Comparison of ENCODE assay signal across 9 cellular contexts in genomic region chr4:80335554-80336358, GRCh38. TPM values are rescaled to one million over a fixed set of nuclear protein-coding genes. Genes with fewer than 3 reads are reported as not detected.
DNase-seq lines count a peak whose midpoint lies in the region; ATAC-seq and TF ChIP-seq lines count a peak whose summit lies in the region.
"Had no signal": no experiment of that assay in that cellular context is flagged by ENCODE, and none has a peak within 500 bp of the region (broad histone marks: within the 10 kb centered on the region; RNA-seq: fewer than 3 reads in every experiment).

CFAP299 (plus strand) TSS chr4:80335730.

- no peak within 1 kb of the TSS for H3K27ac ChIP-seq in C4-2B
- H3K27ac ChIP-seq in esophagus squamous epithelium = no peak within 1 kb of the TSS

- DNase-seq in NCI-H82 (lab: John Stamatoyannopoulos, UW) = peak; percentile 94
- DNase-seq in activated CD8-positive, alpha-beta memory T cell treated with anti-CD3 and anti-CD28 coated beads, Interleukin-2, amount 50 U/mL, for 4 hours = peak; percentile 46
- DNase-seq in esophagus squamous epithelium (lab: John Stamatoyannopoulos, UW) = peak; percentile 1
- DNase-seq in myocyte (ENCODE audit: low read depth) = peak; percentile 95

- peaks cover 0 to 83% (median 2%) of the 10 kb centered on the region in 4 donors for H3K27me3 ChIP-seq in esophagus squamous epithelium

- peak within 1 kb of the TSS; percentile 81 for H3K4me3 Mint-ChIP-seq in stimulated activated memory B cell treated with anti-CD40 and anti-IgM and Interleukin-4, amounts not matched to agents 10 μg/mL and 1 μg/mL and 100 μg/mL, for 72 hours

- no peaks in the 10 kb centered on the region for H3K36me3 Mint-ChIP-seq in stimulated activated memory B cell treated with anti-CD40 and anti-IgM and Interleukin-4, amounts not matched to agents 10 μg/mL and 1 μg/mL and 100 μg/mL, for 72 hours

- intact Hi-C loops in esophagus squamous epithelium (cut with DNase I) = no loop called here

- no peaks in the 10 kb centered on the region for H3K9me3 ChIP-seq in esophagus squamous epithelium

- H3K27ac Mint-ChIP-seq in stimulated activated memory B cell treated with anti-CD40 and anti-IgM and Interleukin-4, amounts not matched to agents 10 μg/mL and 1 μg/mL and 100 μg/mL, for 72 hours = no peak within 1 kb of the TSS

- no peaks in the 10 kb centered on the region for H3K9me3 Mint-ChIP-seq in stimulated activated memory B cell treated with anti-CD40 and anti-IgM and Interleukin-4, amounts not matched to agents 10 μg/mL and 1 μg/mL and 100 μg/mL, for 72 hours

- no peaks in the 10 kb centered on the region for H3K36me3 ChIP-seq in esophagus squamous epithelium

- peak; percentile 43 for TF ChIP-seq CTCF in C4-2B (conservative IDR thresholded peaks at IDR 0.05)
- peak in 1 of 6 experiments; percentile 10 for TF ChIP-seq CTCF in esophagus squamous epithelium (IDR thresholded peaks at IDR 0.05)

- ATAC-seq in GM19372 (IDR thresholded peaks at IDR 0.05; ENCODE audit: low read depth, unreplicated experiment) = peak; percentile 96
- peak; percentile 97 for ATAC-seq in HG03460 (IDR thresholded peaks at IDR 0.05; ENCODE audit: unreplicated experiment)
- ATAC-seq in stimulated activated memory B cell treated with anti-CD40 and anti-IgM and Interleukin-4, amounts not matched to agents 10 μg/mL and 1 μg/mL and 100 μg/mL, for 72 hours = peak; percentile 91

- 3 to 10% methylated on average over 6 to 21 of the region's 49 CpGs for WGBS in esophagus squamous epithelium, 2 donors

- peak within 1 kb of the TSS; percentile 32 to 71 (median 49) for H3K4me3 ChIP-seq in esophagus squamous epithelium

- peaks cover 14% of the 10 kb centered on the region for H3K4me1 Mint-ChIP-seq in stimulated activated memory B cell treated with anti-CD40 and anti-IgM and Interleukin-4, amounts not matched to agents 10 μg/mL and 1 μg/mL and 100 μg/mL, for 72 hours

- H3K4me1 ChIP-seq in esophagus squamous epithelium = peaks cover 5 to 18% (median 10%) of the 10 kb centered on the region in 3 donors

- TF ChIP-seq POLR2A in esophagus squamous epithelium (IDR thresholded peaks at IDR 0.05) = no peak

- peaks cover 21% of the 10 kb centered on the region for H3K27me3 Mint-ChIP-seq in stimulated activated memory B cell treated with anti-CD40 and anti-IgM and Interleukin-4, amounts not matched to agents 10 μg/mL and 1 μg/mL and 100 μg/mL, for 72 hours

RNA-seq across cellular contexts. Expression of gene CFAP299, which starts in this region (rescaled TPM):
- total RNA-seq in esophagus squamous epithelium = not detected
- 0.62 and 1.9 TPM in 2 replicates for total RNA-seq in myocyte
- polyA plus RNA-seq in myocyte (2012) = 0.32 TPM
- total RNA-seq: T-helper 2 cell treated with Interferon-gamma antibody and Interleukin-4, amounts not matched to agents 100 ng/mL and 5 ng/mL, for 36 hours had no signal

Comparison
In these comparisons a context has a peak if more than half of its experiments do, and no peak if none do; other contexts are left out.
1. Peak in DNase-seq and H3K4me3 ChIP-seq in esophagus squamous epithelium; RNA of the gene not detected or under 1 TPM.
2. DNase-seq: peak in every context shown above with its lines; median percentile 95 in myocyte; 94 in NCI-H82; 46 in activated CD8-positive, alpha-beta memory T cell treated with anti-CD3 and anti-CD28 coated beads, Interleukin-2, amount 50 U/mL, for 4 hours; 1 in esophagus squamous epithelium.